ENCODE assay signal across 14 cellular contexts in the genomic region with DNA sequence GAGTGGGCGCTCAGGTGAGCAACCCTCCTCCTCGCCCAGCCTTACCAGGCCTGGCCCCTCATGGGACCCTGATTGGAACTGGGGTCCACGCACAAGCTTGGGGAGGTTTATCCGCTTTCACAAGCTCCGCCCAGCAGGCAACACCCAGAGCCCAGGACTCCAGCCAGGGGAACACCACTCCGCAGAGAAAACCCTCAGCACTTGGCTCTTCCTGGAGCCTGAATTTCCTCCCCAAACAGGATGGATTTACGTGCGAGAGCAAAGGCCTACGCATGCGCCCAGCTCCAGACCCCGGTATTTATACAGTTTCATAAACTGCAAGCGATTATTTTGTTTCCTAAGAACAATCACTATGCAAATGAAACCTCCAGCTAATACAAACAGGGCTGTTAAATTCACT. TPM values are rescaled to one million over a fixed set of nuclear protein-coding genes. Genes with fewer than 3 reads are reported as not detected.
DNase-seq lines count a peak whose midpoint lies in the region; ATAC-seq and TF ChIP-seq lines count a peak whose summit lies in the region.
"Had no signal": no experiment of that assay in that cellular context is flagged by ENCODE, and none has a peak within 500 bp of the region (broad histone marks: within the 10 kb centered on the region; RNA-seq: fewer than 3 reads in every experiment).

No MANE protein-coding gene starts in this region.

- H3K27ac Mint-ChIP-seq in neural crest cell (ENCODE audit: unreplicated experiment): no peak overlapping the region
- H3K27ac Mint-ChIP-seq: activated naive CD8-positive, alpha-beta T cell treated with anti-CD3 and anti-CD28 coated beads, Interleukin-2, amount 50 U/mL, for 24 hours had no signal

- no peaks in the 10 kb centered on the region for H3K27me3 ChIP-seq in upper lobe of right lung
- H3K27me3 ChIP-seq in BE2C: no peaks in the 10 kb centered on the region

- H3K27ac ChIP-seq in caudate nucleus (ENCODE audit: low read depth, low read length) (peak overlapping the region; percentile 67), upper lobe of right lung (peak overlapping the region; percentile 75)
- H3K27ac ChIP-seq: epithelial cell of prostate had no signal

- ATAC-seq in left cardiac atrium: peak; percentile 45 to 50
- ATAC-seq in upper lobe of right lung: peak; percentile 31
- no peak for ATAC-seq in HG03139 (IDR thresholded peaks at IDR 0.05; ENCODE audit: unreplicated experiment)
- ATAC-seq in GM18498 (IDR thresholded peaks at IDR 0.05; ENCODE audit: unreplicated experiment): no peak
- ATAC-seq: activated naive CD8-positive, alpha-beta T cell treated with anti-CD3 and anti-CD28 coated beads, Interleukin-2, amount 50 U/mL, for 24 hours had no signal

- no peaks in the 10 kb centered on the region for H3K9me3 Mint-ChIP-seq in neural crest cell
- H3K9me3 Mint-ChIP-seq: activated naive CD8-positive, alpha-beta T cell treated with anti-CD3 and anti-CD28 coated beads, Interleukin-2, amount 50 U/mL, for 24 hours had no signal

- H3K9me3 ChIP-seq in upper lobe of right lung (no peaks in the 10 kb centered on the region), BE2C (no peaks in the 10 kb centered on the region)

- intact Hi-C loops in left cardiac atrium (cut with DNase I): no loop called here
- intact Hi-C loops in upper lobe of right lung (cut with DNase I): no loop called here

- DNase-seq in caudate nucleus (lab: John Stamatoyannopoulos, UW): peak in 9 of 61 donors; percentile 9 to 43 (median 24)
- peak; percentile 86 for DNase-seq in left cardiac atrium
- DNase-seq in neural crest cell (ENCODE audit: low read depth, low spot score): no peak
- DNase-seq in upper lobe of right lung: no peak
- no peak for DNase-seq in BE2C
- DNase-seq in SIG-M5 treated with dmso at 0.1 percent for 504 hours (lab: John Stamatoyannopoulos, UW; ENCODE audit: unreplicated experiment): no peak
- DNase-seq: activated CD8-positive, alpha-beta memory T cell treated with anti-CD3 and anti-CD28 coated beads for 24 hours; activated naive CD8-positive, alpha-beta T cell treated with anti-CD3 and anti-CD28 coated beads, Interleukin-2, amount 50 U/mL, for 24 hours; NCI-H1105; NCI-H82 had no signal

- TF ChIP-seq CTCF in neural crest cell (conservative IDR thresholded peaks at IDR 0.05) (no peak), upper lobe of right lung (IDR thresholded peaks at IDR 0.05) (no peak), BE2C (IDR thresholded peaks at IDR 0.05; ENCODE audit: low read depth, low read length) (no peak)

- peaks cover 9% of the 10 kb centered on the region for H3K36me3 Mint-ChIP-seq in neural crest cell (ENCODE audit: low read depth)

- H3K36me3 ChIP-seq in upper lobe of right lung: no peaks in the 10 kb centered on the region
- no peaks in the 10 kb centered on the region for H3K36me3 ChIP-seq in BE2C

- H3K4me3 ChIP-seq in upper lobe of right lung (no peak overlapping the region), BE2C (ENCODE audit: low read depth, low read length) (no peak overlapping the region)
- H3K4me3 ChIP-seq: smooth muscle cell had no signal

- H3K4me1 Mint-ChIP-seq in neural crest cell: peaks cover 73% of the 10 kb centered on the region
- H3K4me1 Mint-ChIP-seq: activated naive CD8-positive, alpha-beta T cell treated with anti-CD3 and anti-CD28 coated beads, Interleukin-2, amount 50 U/mL, for 24 hours had no signal

- peak overlapping the region; percentile 65 for H3K4me3 Mint-ChIP-seq in neural crest cell
- H3K4me3 Mint-ChIP-seq: activated naive CD8-positive, alpha-beta T cell treated with anti-CD3 and anti-CD28 coated beads, Interleukin-2, amount 50 U/mL, for 24 hours had no signal

- peaks cover 35% of the 10 kb centered on the region for H3K4me1 ChIP-seq in upper lobe of right lung
- peaks cover 29% of the 10 kb centered on the region for H3K4me1 ChIP-seq in BE2C

- H3K27me3 Mint-ChIP-seq in neural crest cell (ENCODE audit: low read depth): no peaks in the 10 kb centered on the region

RNA-seq across cellular contexts. Expression of a gene that starts 22.9 kb away (rescaled TPM):
- 10 to 100 TPM; 11.1 to 13.8 TPM for total RNA-seq in left cardiac atrium
- 55.0 and 55.4 TPM in 2 replicates for total RNA-seq in neural crest cell
- 11.9 TPM for total RNA-seq in upper lobe of right lung
- polyA plus RNA-seq in BE2C (2012; ENCODE audit: insufficient read depth, insufficient read length, low read depth): 8.5 TPM

Comparison
In these comparisons a context has a peak if more than half of its experiments do, and no peak if none do; other contexts are left out.
1. ATAC-seq: peak in left cardiac atrium (2 of 2) and upper lobe of right lung (single experiment); none in HG03139 (single experiment) and GM18498 (single experiment).